ENCODE assay signal across 34 cellular contexts in genomic region chr17:22514315-22514714, GRCh38.
"Had no signal": no experiment of that assay in that cellular context is flagged by ENCODE, and none has a peak within 500 bp of the region (broad histone marks: within the 10 kb centered on the region; RNA-seq: fewer than 3 reads in every experiment).

No MANE protein-coding gene starts in this region.

- H3K4me3 ChIP-seq: MG63 had no signal

- DNase-seq: Karpas-422, Kasumi-1, MG63, MM.1S, NCI-H1048, NCI-H1092, NCI-H1092 treated with DMSO at 0.1 percent for 48 hours, NCI-H1105, NCI-H1105 treated with DMSO at 0.1 percent for 48 hours, NCI-H1417, NCI-H1417 treated with DMSO at 0.1 percent for 48 hours, NCI-H1436, NCI-H1436 treated with DMSO at 0.1 percent for 48 hours, NCI-H146, NCI-H1694, NCI-H1694 treated with DMSO at 0.1 percent for 48 hours, NCI-H187, NCI-H187 treated with DMSO at 0.1 percent for 48 hours, NCI-H1930, NCI-H2029, NCI-H2029 treated with DMSO at 0.1 percent for 48 hours, NCI-H2081, NCI-H2081 treated with DMSO at 0.1 percent for 48 hours, NCI-H2107, NCI-H2171, NCI-H2171 treated with DMSO at 0.1 percent for 48 hours, NCI-H2227 treated with DMSO at 0.1 percent for 48 hours, NCI-H226, NCI-H345, NCI-H446, NCI-H446 treated with DMSO at 0.1 percent for 48 hours, NCI-H510A, NCI-H510A treated with DMSO at 0.1 percent for 48 hours had no signal

- H3K36me3 ChIP-seq: MG63 had no signal

- H3K9me3 ChIP-seq: MG63 had no signal

- H3K27ac ChIP-seq: KMS-11 had no signal

- H3K27me3 ChIP-seq: MG63 had no signal
